ENCODE assay signal across 1 cellular context in genomic region chr2:192657364-192657763, GRCh38.
TF ChIP-seq lines count a peak whose summit lies in the region.

No MANE protein-coding gene starts in this region.

TF ChIP-seq in SK-N-SH treated with all-trans-retinoic acid at 6 μM for 48 hours, 23 proteins besides CTCF, POLR2A, EP300 and RAD21 (continued from another document):
- TF ChIP-seq TCF4 (CRISPR knock-in tag; IDR thresholded peaks at IDR 0.05; ENCODE audit: borderline replicate concordance) (no peak), ESRRG (CRISPR knock-in tag; IDR thresholded peaks at IDR 0.05) (no peak)
